Comparison of ENCODE assay signal across 8 cellular contexts in the genomic region with DNA sequence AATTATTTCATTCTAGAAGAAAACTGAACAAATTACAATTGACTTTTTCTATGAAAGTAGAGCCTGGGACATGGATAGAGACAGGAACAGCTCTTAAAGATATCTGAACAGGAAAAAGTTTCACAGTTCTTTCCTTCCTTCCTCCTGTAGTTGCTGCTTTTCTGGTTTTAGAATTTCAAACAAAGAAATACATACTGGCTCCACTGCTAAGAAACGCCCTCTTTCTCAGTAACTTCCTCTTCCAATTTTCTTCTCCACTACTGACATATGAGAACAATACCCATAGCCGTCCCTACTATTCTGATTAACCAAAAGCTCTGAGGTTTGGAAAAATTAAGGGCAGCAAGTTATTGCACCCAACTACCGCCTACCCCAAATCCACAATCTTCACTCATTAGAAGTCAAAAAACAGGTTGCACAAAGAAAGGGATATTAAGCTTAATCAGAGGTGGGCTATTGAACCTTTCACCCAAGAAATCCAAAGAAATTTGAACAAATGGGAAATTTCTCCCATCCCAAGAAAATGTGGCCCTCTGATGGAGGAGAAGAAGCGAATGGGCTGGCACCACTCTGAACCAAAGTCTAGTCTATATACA. TPM values are rescaled to one million over a fixed set of nuclear protein-coding genes. Genes with fewer than 3 reads are reported as not detected.
DNase-seq lines count a peak whose midpoint lies in the region; ATAC-seq and TF ChIP-seq lines count a peak whose summit lies in the region.

No MANE protein-coding gene starts in this region.

- H3K9me3 Mint-ChIP-seq in HFFc6: no peaks in the 10 kb centered on the region

- 5% methylated on average over 4 of the region's 4 CpGs for WGBS in esophagus squamous epithelium, 2 donors

- H3K27ac Mint-ChIP-seq in HFFc6: peak overlapping the region; percentile 93; the same call in 1 of the 2 replicates

- TF ChIP-seq CTCF in HFFc6 (IDR thresholded peaks at IDR 0.05) (no peak), esophagus squamous epithelium (IDR thresholded peaks at IDR 0.05) (no peak)

- no peak for ATAC-seq in HG03439 (IDR thresholded peaks at IDR 0.05; ENCODE audit: unreplicated experiment)
- no peak for ATAC-seq in HG03521 (IDR thresholded peaks at IDR 0.05; ENCODE audit: unreplicated experiment)

- H3K36me3 ChIP-seq in SJSA1 (peaks cover 18% of the 10 kb centered on the region), esophagus squamous epithelium (peaks cover 0 to 30% (median 0%) of the 10 kb centered on the region in 3 donors)

- H3K4me3 ChIP-seq in SJSA1 (peak overlapping the region; percentile 98), esophagus squamous epithelium (peak overlapping the region; percentile 86 to 99 (median 96))

- intact Hi-C loops in esophagus squamous epithelium (cut with DNase I) (loop anchor here (10.0 kb wide), 1 partner anchor 73 kb away; no protein-coding TSS in a partner anchor), posterior vena cava (cut with DNase I) (no loop called here)

- no peak overlapping the region for H3K27ac ChIP-seq in SJSA1
- H3K27ac ChIP-seq in esophagus squamous epithelium: peak overlapping the region; percentile 100

- H3K36me3 Mint-ChIP-seq in HFFc6 (ENCODE audit: low read depth): peaks cover 6% of the 10 kb centered on the region

- peaks cover 17% of the 10 kb centered on the region for H3K4me1 ChIP-seq in SJSA1 (replicated peaks)
- peaks cover 33 to 82% (median 46%) of the 10 kb centered on the region in 3 donors for H3K4me1 ChIP-seq in esophagus squamous epithelium

- peaks cover 23% of the 10 kb centered on the region for H3K4me1 Mint-ChIP-seq in HFFc6 (ENCODE audit: low read depth)

- TF ChIP-seq POLR2A in esophagus squamous epithelium (IDR thresholded peaks at IDR 0.05): peak in 1 of 4 donors; percentile 18

- H3K9me3 ChIP-seq in SJSA1 (replicated peaks) (0 out of 2 replicates have a peak, but pooled peaks cover 4% of the 10 kb centered on the region), esophagus squamous epithelium (no peaks in the 10 kb centered on the region)

- DNase-seq in HFFc6 (no peak), SJSA1 (ENCODE audit: low read depth in 1 of 2, low spot score in 2 of 2) (no peak), esophagus squamous epithelium (lab: John Stamatoyannopoulos, UW) (no peak), renal cortical epithelial cell (ENCODE audit: low read depth) (peak; percentile 22), posterior vena cava (ENCODE audit: low spot score) (no peak), NCI-H2171 treated with DMSO at 0.1 percent for 48 hours (lab: John Stamatoyannopoulos, UW) (no peak)

- peaks cover 10% of the 10 kb centered on the region; the same call in 1 of the 2 replicates for H3K27me3 Mint-ChIP-seq in HFFc6 (ENCODE audit: insufficient read depth)

- peak overlapping the region; percentile 99 for H3K4me3 Mint-ChIP-seq in HFFc6

- no peaks in the 10 kb centered on the region for H3K27me3 ChIP-seq in SJSA1 (replicated peaks)
- H3K27me3 ChIP-seq in esophagus squamous epithelium: no peaks in the 10 kb centered on the region

RNA-seq across cellular contexts. Expression of gene WASF2, which starts 1.9 kb away (rescaled TPM):
- 10 to 100 TPM; 84.4 to 99.7 (median 93.1) TPM for total RNA-seq in HFFc6 (2021; fragmentation: NEBNext Ultra II Directional; extraction: Animal tissue kit (Norgen Biotek cat#: 25700))
- total RNA-seq in SJSA1 (2014; rRNA removed; shearing (Covaris generic)): 16.4 and 19.2 TPM in 2 replicates
- 10 to 100 TPM; 53.7 to 92.8 (median 79.8) TPM for total RNA-seq in esophagus squamous epithelium
- total RNA-seq in renal cortical epithelial cell: 15.1 and 48.0 TPM in 2 replicates
- total RNA-seq in posterior vena cava: 100 to 1,000 TPM; 154 to 155 TPM
